In the genomic region with DNA sequence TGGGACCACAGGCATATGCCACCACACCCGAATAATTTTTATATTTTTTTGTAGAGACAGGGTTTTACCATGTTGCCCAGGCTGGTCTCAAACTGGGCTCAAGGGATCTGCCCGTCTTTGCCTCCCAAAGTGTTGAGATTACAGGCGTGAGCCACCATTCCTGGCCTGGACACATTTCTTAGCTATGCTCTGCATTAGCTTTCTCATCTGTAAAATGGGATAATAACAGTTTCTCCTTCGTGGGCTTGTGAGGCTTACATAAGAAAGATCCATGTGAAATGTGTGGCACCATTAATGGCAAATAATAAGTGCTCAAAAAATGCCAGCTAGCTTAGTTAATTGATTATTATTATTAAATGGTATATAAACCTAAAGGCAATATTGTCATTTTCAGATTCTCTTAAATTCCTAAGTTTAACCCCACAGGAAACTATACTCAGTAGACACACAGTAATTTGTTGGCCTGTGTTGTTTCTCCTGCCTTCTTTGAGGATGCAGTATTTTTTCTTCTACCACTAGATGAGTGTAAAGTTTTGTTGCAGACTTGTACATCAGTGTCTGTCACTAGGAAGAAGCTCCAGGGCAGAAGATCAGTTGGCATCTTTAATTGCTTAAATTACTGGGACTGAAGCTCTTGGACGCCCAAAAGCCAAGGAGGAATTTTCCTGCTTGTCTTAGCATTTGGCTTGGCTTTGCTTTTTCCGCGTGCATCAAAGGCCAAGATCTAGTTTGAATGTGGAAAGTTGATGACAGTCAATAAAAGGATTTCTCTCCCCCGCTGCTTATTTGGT, we compare ENCODE assay signal across 1 cellular context.
TF ChIP-seq lines count a peak whose summit lies in the region.

No MANE protein-coding gene starts in this region.

TF ChIP-seq in HepG2, 621 proteins besides CTCF, POLR2A, EP300 and RAD21 (continued from another document):
- TF ChIP-seq, protein P1, sequence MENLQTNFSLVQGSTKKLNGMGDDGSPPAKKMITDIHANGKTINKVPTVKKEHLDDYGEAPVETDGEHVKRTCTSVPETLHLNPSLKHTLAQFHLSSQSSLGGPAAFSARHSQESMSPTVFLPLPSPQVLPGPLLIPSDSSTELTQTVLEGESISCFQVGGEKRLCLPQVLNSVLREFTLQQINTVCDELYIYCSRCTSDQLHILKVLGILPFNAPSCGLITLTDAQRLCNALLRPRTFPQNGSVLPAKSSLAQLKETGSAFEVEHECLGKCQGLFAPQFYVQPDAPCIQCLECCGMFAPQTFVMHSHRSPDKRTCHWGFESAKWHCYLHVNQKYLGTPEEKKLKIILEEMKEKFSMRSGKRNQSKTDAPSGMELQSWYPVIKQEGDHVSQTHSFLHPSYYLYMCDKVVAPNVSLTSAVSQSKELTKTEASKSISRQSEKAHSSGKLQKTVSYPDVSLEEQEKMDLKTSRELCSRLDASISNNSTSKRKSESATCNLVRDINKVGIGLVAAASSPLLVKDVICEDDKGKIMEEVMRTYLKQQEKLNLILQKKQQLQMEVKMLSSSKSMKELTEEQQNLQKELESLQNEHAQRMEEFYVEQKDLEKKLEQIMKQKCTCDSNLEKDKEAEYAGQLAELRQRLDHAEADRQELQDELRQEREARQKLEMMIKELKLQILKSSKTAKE (CRISPR knock-in tag; IDR thresholded peaks at IDR 0.05; ENCODE audit: borderline replicate concordance), result no peak
- TF ChIP-seq KDM5B (CRISPR knock-in tag; IDR thresholded peaks at IDR 0.05; ENCODE audit: borderline replicate concordance) (no peak), SOX6 (IDR thresholded peaks at IDR 0.05) (no peak), SOX6 (CRISPR knock-in tag; IDR thresholded peaks at IDR 0.05) (no peak), ZFP37 (CRISPR knock-in tag; IDR thresholded peaks at IDR 0.05; ENCODE audit: borderline replicate concordance) (no peak), ZNF629 (CRISPR knock-in tag; conservative IDR thresholded peaks at IDR 0.05) (peak; percentile 80), ZNF382 (CRISPR knock-in tag; IDR thresholded peaks at IDR 0.05; ENCODE audit: borderline replicate concordance) (no peak), SALL1 (CRISPR knock-in tag; IDR thresholded peaks at IDR 0.05) (no peak), STAG1 (CRISPR knock-in tag; IDR thresholded peaks at IDR 0.05) (peak; percentile 42; the same call in 1 of the 2 replicates), ZNF468 (CRISPR knock-in tag; IDR thresholded peaks at IDR 0.05) (no peak), SETDB1 (CRISPR knock-in tag; IDR thresholded peaks at IDR 0.05; ENCODE audit: borderline replicate concordance) (no peak), ZNF709 (CRISPR knock-in tag; IDR thresholded peaks at IDR 0.05) (no peak)
- TF ChIP-seq, protein P2, sequence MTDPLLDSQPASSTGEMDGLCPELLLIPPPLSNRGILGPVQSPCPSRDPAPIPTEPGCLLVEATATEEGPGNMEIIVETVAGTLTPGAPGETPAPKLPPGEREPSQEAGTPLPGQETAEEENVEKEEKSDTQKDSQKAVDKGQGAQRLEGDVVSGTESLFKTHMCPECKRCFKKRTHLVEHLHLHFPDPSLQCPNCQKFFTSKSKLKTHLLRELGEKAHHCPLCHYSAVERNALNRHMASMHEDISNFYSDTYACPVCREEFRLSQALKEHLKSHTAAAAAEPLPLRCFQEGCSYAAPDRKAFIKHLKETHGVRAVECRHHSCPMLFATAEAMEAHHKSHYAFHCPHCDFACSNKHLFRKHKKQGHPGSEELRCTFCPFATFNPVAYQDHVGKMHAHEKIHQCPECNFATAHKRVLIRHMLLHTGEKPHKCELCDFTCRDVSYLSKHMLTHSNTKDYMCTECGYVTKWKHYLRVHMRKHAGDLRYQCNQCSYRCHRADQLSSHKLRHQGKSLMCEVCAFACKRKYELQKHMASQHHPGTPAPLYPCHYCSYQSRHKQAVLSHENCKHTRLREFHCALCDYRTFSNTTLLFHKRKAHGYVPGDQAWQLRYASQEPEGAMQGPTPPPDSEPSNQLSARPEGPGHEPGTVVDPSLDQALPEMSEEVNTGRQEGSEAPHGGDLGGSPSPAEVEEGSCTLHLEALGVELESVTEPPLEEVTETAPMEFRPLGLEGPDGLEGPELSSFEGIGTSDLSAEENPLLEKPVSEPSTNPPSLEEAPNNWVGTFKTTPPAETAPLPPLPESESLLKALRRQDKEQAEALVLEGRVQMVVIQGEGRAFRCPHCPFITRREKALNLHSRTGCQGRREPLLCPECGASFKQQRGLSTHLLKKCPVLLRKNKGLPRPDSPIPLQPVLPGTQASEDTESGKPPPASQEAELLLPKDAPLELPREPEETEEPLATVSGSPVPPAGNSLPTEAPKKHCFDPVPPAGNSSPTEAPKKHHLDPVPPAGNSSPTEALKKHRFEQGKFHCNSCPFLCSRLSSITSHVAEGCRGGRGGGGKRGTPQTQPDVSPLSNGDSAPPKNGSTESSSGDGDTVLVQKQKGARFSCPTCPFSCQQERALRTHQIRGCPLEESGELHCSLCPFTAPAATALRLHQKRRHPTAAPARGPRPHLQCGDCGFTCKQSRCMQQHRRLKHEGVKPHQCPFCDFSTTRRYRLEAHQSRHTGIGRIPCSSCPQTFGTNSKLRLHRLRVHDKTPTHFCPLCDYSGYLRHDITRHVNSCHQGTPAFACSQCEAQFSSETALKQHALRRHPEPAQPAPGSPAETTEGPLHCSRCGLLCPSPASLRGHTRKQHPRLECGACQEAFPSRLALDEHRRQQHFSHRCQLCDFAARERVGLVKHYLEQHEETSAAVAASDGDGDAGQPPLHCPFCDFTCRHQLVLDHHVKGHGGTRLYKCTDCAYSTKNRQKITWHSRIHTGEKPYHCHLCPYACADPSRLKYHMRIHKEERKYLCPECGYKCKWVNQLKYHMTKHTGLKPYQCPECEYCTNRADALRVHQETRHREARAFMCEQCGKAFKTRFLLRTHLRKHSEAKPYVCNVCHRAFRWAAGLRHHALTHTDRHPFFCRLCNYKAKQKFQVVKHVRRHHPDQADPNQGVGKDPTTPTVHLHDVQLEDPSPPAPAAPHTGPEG (CRISPR knock-in tag; IDR thresholded peaks at IDR 0.05), result no peak
- TF ChIP-seq, protein P3, sequence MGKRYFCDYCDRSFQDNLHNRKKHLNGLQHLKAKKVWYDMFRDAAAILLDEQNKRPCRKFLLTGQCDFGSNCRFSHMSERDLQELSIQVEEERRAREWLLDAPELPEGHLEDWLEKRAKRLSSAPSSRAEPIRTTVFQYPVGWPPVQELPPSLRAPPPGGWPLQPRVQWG (CRISPR knock-in tag; IDR thresholded peaks at IDR 0.05; ENCODE audit: borderline replicate concordance, low read depth), result no peak
TF ChIP-seq in HepG2: peak in this region for 3.
